In the genomic region with DNA sequence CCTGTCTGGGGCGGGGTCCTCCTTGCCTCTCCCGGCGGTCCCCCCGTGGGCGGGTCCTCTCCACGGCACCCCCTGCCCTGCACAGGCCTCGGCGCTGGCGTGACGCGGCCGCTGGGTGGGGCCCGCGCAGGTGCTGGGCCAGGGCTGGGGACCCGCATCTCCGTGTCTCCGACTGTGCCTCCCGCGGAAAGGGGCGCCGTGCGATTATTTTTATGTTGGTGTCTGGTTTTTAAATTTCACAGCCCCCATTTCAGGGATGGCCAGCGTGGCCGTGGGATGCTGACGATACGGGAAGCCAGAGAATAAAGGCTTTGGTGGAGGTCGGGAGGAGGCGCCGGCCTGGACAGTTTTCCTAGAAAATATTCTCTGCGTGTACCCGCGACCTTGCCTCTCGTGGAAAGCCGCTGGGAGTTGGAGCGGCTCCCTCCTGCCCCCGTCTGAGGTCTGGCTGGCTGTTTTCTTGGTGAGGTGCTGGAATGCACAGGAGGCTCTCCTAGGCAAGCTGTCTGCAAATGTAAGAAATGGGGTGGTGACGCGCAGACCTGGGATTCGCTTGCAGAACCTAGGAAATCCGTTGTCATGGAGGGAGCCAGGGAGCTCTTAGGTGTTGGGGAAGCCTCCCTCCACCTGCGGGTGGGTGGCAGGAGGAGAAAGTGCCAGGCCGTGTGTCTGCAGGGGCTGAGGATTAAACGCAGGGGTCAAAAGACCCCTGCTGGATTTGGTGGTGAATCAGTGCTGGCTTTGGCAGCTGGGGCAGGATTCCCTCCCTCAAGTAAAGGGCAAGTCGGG, we compare ENCODE assay signal across 8 cellular contexts. TPM values are rescaled to one million over a fixed set of nuclear protein-coding genes. Genes with fewer than 3 reads are reported as not detected.
DNase-seq lines count a peak whose midpoint lies in the region; ATAC-seq and TF ChIP-seq lines count a peak whose summit lies in the region.

No MANE protein-coding gene starts in this region.

- no peaks in the 10 kb centered on the region for H3K9me2 ChIP-seq in GM23338 (ENCODE audit: insufficient read depth)

- H2AFZ ChIP-seq in GM23338: peak overlapping the region; percentile 90

- H3K79me2 ChIP-seq in GM23338 (replicated peaks; ENCODE audit: insufficient read depth): no peaks in the 10 kb centered on the region

- no peak overlapping the region for H3K27ac Mint-ChIP-seq in GM23338

- DNase-seq in GM23338 (ENCODE audit: low spot score): peak; percentile 76
- peak in 38 of 58 donors; percentile 16 to 69 (median 48) for DNase-seq in anterior cingulate cortex (lab: John Stamatoyannopoulos, UW)
- peak; percentile 57 for DNase-seq in iPS-NIHi11 (ENCODE audit: low spot score)
- DNase-seq in gastrocnemius medialis: no peak
- DNase-seq in activated CD8-positive, alpha-beta memory T cell treated with anti-CD3 and anti-CD28 coated beads for 24 hours: no peak
- DNase-seq in NCI-H128 (lab: John Stamatoyannopoulos, UW; ENCODE audit: unreplicated experiment): no peak
- no peak for DNase-seq in HuH-7 (ENCODE audit: low spot score)
- DNase-seq in HPDE6-E6E7 (ENCODE audit: extremely low spot score): no peak

- peak; percentile 63 for ATAC-seq in GM23338
- ATAC-seq in gastrocnemius medialis: peak; percentile 14 to 49

- H3K27me3 Mint-ChIP-seq in GM23338 (ENCODE audit: insufficient read depth, low read depth, poor library complexity): peaks cover 49% of the 10 kb centered on the region

- H3K4me1 ChIP-seq in GM23338 (ENCODE audit: insufficient read depth) (peaks cover 12% of the 10 kb centered on the region; the same call in 1 of the 2 replicates), gastrocnemius medialis (peaks cover 0 to 5% of the 10 kb centered on the region in 2 donors)

- in situ Hi-C loops in gastrocnemius medialis (cut with MboI; ENCODE audit: low sequenced_read_pairs in 4 of 4): no loop called here

- intact Hi-C loops in gastrocnemius medialis (cut with DNase I; ENCODE audit: low total_unique reads): loop anchor here (1.0 kb wide), 1 partner anchor 105 kb away; no protein-coding TSS in a partner anchor

- TF ChIP-seq POLR2A in gastrocnemius medialis (IDR thresholded peaks at IDR 0.05): no peak

- no peaks in the 10 kb centered on the region for H4K20me1 ChIP-seq in GM23338 (replicated peaks; ENCODE audit: insufficient read depth)

- H3K36me3 Mint-ChIP-seq in GM23338 (ENCODE audit: low read depth): no peaks in the 10 kb centered on the region; the same call in 2 of the 3 replicates

- H3K27me3 ChIP-seq in GM23338 (ENCODE audit: insufficient read depth): peaks cover 46% of the 10 kb centered on the region
- H3K27me3 ChIP-seq in gastrocnemius medialis: peaks cover 8 to 10% (median 10%) of the 10 kb centered on the region in 3 donors

- peak overlapping the region; percentile 87 for H3K4me2 ChIP-seq in GM23338

- H3K4me1 Mint-ChIP-seq in GM23338: peaks cover 34% of the 10 kb centered on the region

- H3K4me3 ChIP-seq in GM23338 (peak overlapping the region; percentile 65), gastrocnemius medialis (peak overlapping the region in 3 of 4 donors; percentile 14 to 47 (median 46))

- H3K36me3 ChIP-seq in GM23338 (ENCODE audit: insufficient read depth): no peaks in the 10 kb centered on the region
- no peaks in the 10 kb centered on the region for H3K36me3 ChIP-seq in gastrocnemius medialis

- no peaks in the 10 kb centered on the region for H3K9me3 ChIP-seq in gastrocnemius medialis

- H3K4me3 Mint-ChIP-seq in GM23338: peak overlapping the region; percentile 72

- TF ChIP-seq CTCF in GM23338 (conservative IDR thresholded peaks at IDR 0.05; ENCODE audit: low read depth in 2 of 2) (no peak), gastrocnemius medialis (IDR thresholded peaks at IDR 0.05 in 4 of 5, conservative IDR thresholded peaks at IDR 0.05 in 1 of 5) (no peak)

- H3K9me3 Mint-ChIP-seq in GM23338: no peaks in the 10 kb centered on the region; the same call in 2 of the 3 replicates

- H3F3A ChIP-seq in GM23338 (replicated peaks; ENCODE audit: low read depth): peaks cover 8% of the 10 kb centered on the region; the same call in 1 of the 2 replicates

- no peak overlapping the region for H3K27ac ChIP-seq in GM23338 (ENCODE audit: low read depth)
- H3K27ac ChIP-seq in gastrocnemius medialis: no peak overlapping the region

TF ChIP-seq in GM23338, 12 proteins besides CTCF, POLR2A, EP300 and RAD21:
- TF ChIP-seq JUNB (IDR thresholded peaks at IDR 0.05; ENCODE audit: unreplicated experiment) (no peak), ZNF331 (CRISPR knock-in tag; IDR thresholded peaks at IDR 0.05; ENCODE audit: low read depth) (no peak), CREB1 (CRISPR knock-in tag; IDR thresholded peaks at IDR 0.05; ENCODE audit: low read depth) (0 out of 2 replicates have a peak, but pooled peaks have one; percentile 12), EZH2 (IDR thresholded peaks at IDR 0.05; ENCODE audit: low read depth, unreplicated experiment) (peak; percentile 65)
TF ChIP-seq in GM23338: peak in this region for 2.

RNA-seq across cellular contexts. Expression of a gene that starts 28.7 kb away (rescaled TPM):
- total RNA-seq in GM23338 (2014; rRNA removed; shearing (Covaris generic)): 0.47 and 1.2 TPM in 2 replicates
- polyA plus RNA-seq in GM23338 (2016; fragmentation: Nextera tagmentation; extraction: Ambion mirVana): 0.70 and 0.87 TPM in 2 replicates
- under 1 TPM; 0.24 to 0.67 (median 0.51) TPM for total RNA-seq in gastrocnemius medialis

RNA-seq across cellular contexts. Expression of a gene that starts 55.4 kb away (rescaled TPM):
- 48.8 and 75.0 TPM in 2 replicates for total RNA-seq in GM23338 (2014; rRNA removed; shearing (Covaris generic))
- polyA plus RNA-seq in GM23338 (2016; fragmentation: Nextera tagmentation; extraction: Ambion mirVana): 41.1 and 46.3 TPM in 2 replicates
- total RNA-seq in gastrocnemius medialis: 1,000 to 10,000 TPM in 1 of 4 donors, 100 to 1,000 TPM in 3; 337 to 1,280 (median 583) TPM

Comparison
In these comparisons a context has a peak if more than half of its experiments do, and no peak if none do; other contexts are left out.
1. DNase-seq: peak in GM23338 (single experiment), anterior cingulate cortex (38 of 58) and iPS-NIHi11 (single experiment); none in gastrocnemius medialis (0 of 2), activated CD8-positive, alpha-beta memory T cell treated with anti-CD3 and anti-CD28 coated beads for 24 hours (single experiment), NCI-H128 (single experiment), HuH-7 (single experiment) and HPDE6-E6E7 (single experiment).